ENCODE assay signal across 1 cellular context in the genomic region with DNA sequence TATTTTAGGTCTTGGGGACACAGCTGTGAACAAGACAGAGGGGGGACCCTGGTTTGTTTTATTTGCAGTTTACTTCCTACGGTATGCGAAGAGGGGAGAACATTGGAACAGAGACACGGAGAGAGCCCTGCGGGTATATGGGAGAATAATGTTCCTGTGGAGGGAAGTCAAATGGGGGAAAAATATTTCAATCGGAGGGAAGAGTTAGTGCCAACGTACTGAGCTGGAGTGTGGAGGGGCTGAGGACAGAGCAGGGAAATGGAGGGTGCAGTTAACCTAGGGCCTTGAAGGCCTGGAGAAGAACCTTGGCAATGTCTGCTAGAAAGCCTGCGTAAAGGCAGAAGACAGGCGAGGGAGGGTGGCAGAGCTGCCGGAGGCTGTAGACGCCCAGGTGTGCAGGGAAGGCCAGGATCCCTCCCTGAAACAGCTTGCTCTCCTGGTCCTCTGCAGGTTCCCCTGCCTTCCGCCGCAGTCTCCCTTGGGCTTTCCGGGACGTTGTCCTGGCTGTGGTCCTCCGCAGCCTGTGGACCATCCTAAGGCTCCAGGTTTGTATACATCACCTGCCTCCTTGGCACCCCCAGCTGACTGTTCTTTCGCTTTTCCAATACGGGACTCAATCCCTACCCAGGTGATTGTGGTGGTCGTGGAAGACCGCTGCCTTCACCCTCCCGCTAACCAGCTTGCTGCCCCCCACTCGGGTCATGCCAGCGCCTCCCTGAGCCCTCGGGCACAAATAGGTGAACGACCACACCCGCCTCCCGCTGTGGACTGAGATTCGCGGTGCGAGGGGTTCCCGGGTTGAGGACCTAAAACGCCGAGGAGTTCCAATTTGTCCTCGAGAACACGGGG.
TF ChIP-seq lines count a peak whose summit lies in the region.

No MANE protein-coding gene starts in this region.

TF ChIP-seq in HEK293T, 16 proteins besides CTCF, POLR2A, EP300 and RAD21:
- 0 out of 2 replicates have a peak, but pooled peaks have one; percentile 37 for TF ChIP-seq HDGF (IDR thresholded peaks at IDR 0.05; ENCODE audit: borderline replicate concordance)
- TF ChIP-seq NFRKB (IDR thresholded peaks at IDR 0.05), result no peak
TF ChIP-seq in HEK293T: peak in this region for 1.
